Comparison of ENCODE assay signal across 10 cellular contexts in genomic region chr7:139725077-139725476, GRCh38. TPM values are rescaled to one million over a fixed set of nuclear protein-coding genes. Genes with fewer than 3 reads are reported as not detected.
A peak's percentile ranks its signal among the peaks of the same experiment; 100 is the strongest.
DNase-seq lines count a peak whose midpoint lies in the region; ATAC-seq and TF ChIP-seq lines count a peak whose summit lies in the region.
"Had no signal": no experiment of that assay in that cellular context is flagged by ENCODE, and none has a peak within 500 bp of the region (broad histone marks: within the 10 kb centered on the region; RNA-seq: fewer than 3 reads in every experiment).

No MANE protein-coding gene starts in this region.

- peak overlapping the region; percentile 22; the same call in 1 of the 2 replicates for H3K27ac ChIP-seq in BLaER1

- H3K36me3 Mint-ChIP-seq in chondrocyte (ENCODE audit: low read depth) = peaks cover 6% of the 10 kb centered on the region
- peaks cover 32% of the 10 kb centered on the region for H3K36me3 Mint-ChIP-seq in type B pancreatic cell

- H3K4me1 Mint-ChIP-seq in chondrocyte (ENCODE audit: low read depth) (peaks cover 47% of the 10 kb centered on the region), type B pancreatic cell (ENCODE audit: unreplicated experiment) (peaks cover 17% of the 10 kb centered on the region)

- H3K9ac ChIP-seq in BLaER1 = no peak overlapping the region; the same call in 1 of the 2 replicates

- TF ChIP-seq CTCF in chondrocyte (IDR thresholded peaks at IDR 0.05) = no peak
- TF ChIP-seq CTCF in type B pancreatic cell (conservative IDR thresholded peaks at IDR 0.05) = no peak

- no peaks in the 10 kb centered on the region for H3K27me3 ChIP-seq in BLaER1
- H3K27me3 ChIP-seq: adrenal gland had no signal

- no peaks in the 10 kb centered on the region for H3K27me3 Mint-ChIP-seq in chondrocyte (ENCODE audit: low read depth)
- no peaks in the 10 kb centered on the region for H3K27me3 Mint-ChIP-seq in type B pancreatic cell

- H3K4me1 ChIP-seq in BLaER1 = peaks cover 56% of the 10 kb centered on the region
- H3K4me1 ChIP-seq: HAP-1 had no signal

- no peak for DNase-seq in chondrocyte (ENCODE audit: low spot score)
- no peak for DNase-seq in type B pancreatic cell (ENCODE audit: extremely low spot score, unreplicated experiment)
- no peak for DNase-seq in hypothalamus (lab: John Stamatoyannopoulos, UW)
- no peak for DNase-seq in COLO668 (lab: John Stamatoyannopoulos, UW; ENCODE audit: unreplicated experiment)
- DNase-seq in activated CD4-positive, alpha-beta T cell treated with anti-CD3 and anti-CD28 coated beads, Interleukin-2, amount 50 U/mL, for 1 hour = no peak

- no peaks in the 10 kb centered on the region for H3K9me3 Mint-ChIP-seq in chondrocyte (ENCODE audit: low read depth)
- H3K9me3 Mint-ChIP-seq in type B pancreatic cell = no peaks in the 10 kb centered on the region

- ATAC-seq in GM19467 (IDR thresholded peaks at IDR 0.05; ENCODE audit: unreplicated experiment) (peak; percentile 75), HG03432 (IDR thresholded peaks at IDR 0.05; ENCODE audit: unreplicated experiment) (peak; percentile 70)

- H3K27ac Mint-ChIP-seq in chondrocyte (ENCODE audit: unreplicated experiment) (peak overlapping the region; percentile 43), type B pancreatic cell (peak overlapping the region; percentile 24)

- peaks cover 12% of the 10 kb centered on the region; the same call in 1 of the 2 replicates for H3K9me3 ChIP-seq in BLaER1
- H3K9me3 ChIP-seq: adrenal gland, HAP-1 had no signal

- peaks cover 38% of the 10 kb centered on the region; the same call in 1 of the 2 replicates for H4K20me1 ChIP-seq in BLaER1

- peak overlapping the region; percentile 54 for H3K4me2 ChIP-seq in BLaER1

- peaks cover 21% of the 10 kb centered on the region for H3K36me3 ChIP-seq in BLaER1
- H3K36me3 ChIP-seq: adrenal gland, HAP-1 had no signal

- H3K4me3 Mint-ChIP-seq in chondrocyte (ENCODE audit: unreplicated experiment) = no peak overlapping the region
- no peak overlapping the region for H3K4me3 Mint-ChIP-seq in type B pancreatic cell

- no peak overlapping the region for H3K4me3 ChIP-seq in BLaER1
- H3K4me3 ChIP-seq: adrenal gland, HAP-1 had no signal

RNA-seq across cellular contexts. Expression of gene HIPK2, which starts 52.7 kb away (rescaled TPM):
- 71.2 to 75.6 TPM (median 72.3 TPM) in 3 replicates for total RNA-seq in chondrocyte
- 84.7 and 89.1 TPM in 2 replicates for total RNA-seq in type B pancreatic cell (ENCODE audit: low replicate concordance)
